In the genomic region with DNA sequence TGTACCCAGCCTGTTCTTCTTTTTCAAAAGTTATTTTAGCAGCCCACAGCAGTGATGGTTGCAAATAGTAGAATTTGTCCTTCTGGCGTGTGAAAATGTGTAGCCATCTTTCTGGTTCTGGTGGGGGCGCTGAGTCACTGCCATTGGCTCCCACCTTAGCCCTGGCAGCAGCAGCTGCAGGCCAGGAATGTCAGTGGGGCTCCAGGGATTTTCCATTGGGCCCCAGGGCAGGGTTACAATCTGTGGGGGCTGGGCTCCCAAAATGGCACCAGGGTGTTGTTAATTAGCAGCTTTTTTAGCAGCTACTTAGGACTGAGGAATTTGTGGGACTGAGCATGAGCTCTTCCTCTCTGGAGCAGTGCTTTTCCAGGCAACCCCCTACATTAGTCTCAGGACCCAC, we compare ENCODE assay signal across 1 cellular context.
TF ChIP-seq lines count a peak whose summit lies in the region.

No MANE protein-coding gene starts in this region.

TF ChIP-seq in GM23338, 12 proteins besides CTCF, POLR2A, EP300 and RAD21 (continued from another document):
- TF ChIP-seq CREB1 (CRISPR knock-in tag; IDR thresholded peaks at IDR 0.05; ENCODE audit: low read depth): no peak
- TF ChIP-seq, protein P1, sequence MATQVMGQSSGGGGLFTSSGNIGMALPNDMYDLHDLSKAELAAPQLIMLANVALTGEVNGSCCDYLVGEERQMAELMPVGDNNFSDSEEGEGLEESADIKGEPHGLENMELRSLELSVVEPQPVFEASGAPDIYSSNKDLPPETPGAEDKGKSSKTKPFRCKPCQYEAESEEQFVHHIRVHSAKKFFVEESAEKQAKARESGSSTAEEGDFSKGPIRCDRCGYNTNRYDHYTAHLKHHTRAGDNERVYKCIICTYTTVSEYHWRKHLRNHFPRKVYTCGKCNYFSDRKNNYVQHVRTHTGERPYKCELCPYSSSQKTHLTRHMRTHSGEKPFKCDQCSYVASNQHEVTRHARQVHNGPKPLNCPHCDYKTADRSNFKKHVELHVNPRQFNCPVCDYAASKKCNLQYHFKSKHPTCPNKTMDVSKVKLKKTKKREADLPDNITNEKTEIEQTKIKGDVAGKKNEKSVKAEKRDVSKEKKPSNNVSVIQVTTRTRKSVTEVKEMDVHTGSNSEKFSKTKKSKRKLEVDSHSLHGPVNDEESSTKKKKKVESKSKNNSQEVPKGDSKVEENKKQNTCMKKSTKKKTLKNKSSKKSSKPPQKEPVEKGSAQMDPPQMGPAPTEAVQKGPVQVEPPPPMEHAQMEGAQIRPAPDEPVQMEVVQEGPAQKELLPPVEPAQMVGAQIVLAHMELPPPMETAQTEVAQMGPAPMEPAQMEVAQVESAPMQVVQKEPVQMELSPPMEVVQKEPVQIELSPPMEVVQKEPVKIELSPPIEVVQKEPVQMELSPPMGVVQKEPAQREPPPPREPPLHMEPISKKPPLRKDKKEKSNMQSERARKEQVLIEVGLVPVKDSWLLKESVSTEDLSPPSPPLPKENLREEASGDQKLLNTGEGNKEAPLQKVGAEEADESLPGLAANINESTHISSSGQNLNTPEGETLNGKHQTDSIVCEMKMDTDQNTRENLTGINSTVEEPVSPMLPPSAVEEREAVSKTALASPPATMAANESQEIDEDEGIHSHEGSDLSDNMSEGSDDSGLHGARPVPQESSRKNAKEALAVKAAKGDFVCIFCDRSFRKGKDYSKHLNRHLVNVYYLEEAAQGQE (IDR thresholded peaks at IDR 0.05; ENCODE audit: unreplicated experiment): no peak
- no peak for TF ChIP-seq NANOG (IDR thresholded peaks at IDR 0.05; ENCODE audit: borderline replicate concordance)
- TF ChIP-seq, protein P2, sequence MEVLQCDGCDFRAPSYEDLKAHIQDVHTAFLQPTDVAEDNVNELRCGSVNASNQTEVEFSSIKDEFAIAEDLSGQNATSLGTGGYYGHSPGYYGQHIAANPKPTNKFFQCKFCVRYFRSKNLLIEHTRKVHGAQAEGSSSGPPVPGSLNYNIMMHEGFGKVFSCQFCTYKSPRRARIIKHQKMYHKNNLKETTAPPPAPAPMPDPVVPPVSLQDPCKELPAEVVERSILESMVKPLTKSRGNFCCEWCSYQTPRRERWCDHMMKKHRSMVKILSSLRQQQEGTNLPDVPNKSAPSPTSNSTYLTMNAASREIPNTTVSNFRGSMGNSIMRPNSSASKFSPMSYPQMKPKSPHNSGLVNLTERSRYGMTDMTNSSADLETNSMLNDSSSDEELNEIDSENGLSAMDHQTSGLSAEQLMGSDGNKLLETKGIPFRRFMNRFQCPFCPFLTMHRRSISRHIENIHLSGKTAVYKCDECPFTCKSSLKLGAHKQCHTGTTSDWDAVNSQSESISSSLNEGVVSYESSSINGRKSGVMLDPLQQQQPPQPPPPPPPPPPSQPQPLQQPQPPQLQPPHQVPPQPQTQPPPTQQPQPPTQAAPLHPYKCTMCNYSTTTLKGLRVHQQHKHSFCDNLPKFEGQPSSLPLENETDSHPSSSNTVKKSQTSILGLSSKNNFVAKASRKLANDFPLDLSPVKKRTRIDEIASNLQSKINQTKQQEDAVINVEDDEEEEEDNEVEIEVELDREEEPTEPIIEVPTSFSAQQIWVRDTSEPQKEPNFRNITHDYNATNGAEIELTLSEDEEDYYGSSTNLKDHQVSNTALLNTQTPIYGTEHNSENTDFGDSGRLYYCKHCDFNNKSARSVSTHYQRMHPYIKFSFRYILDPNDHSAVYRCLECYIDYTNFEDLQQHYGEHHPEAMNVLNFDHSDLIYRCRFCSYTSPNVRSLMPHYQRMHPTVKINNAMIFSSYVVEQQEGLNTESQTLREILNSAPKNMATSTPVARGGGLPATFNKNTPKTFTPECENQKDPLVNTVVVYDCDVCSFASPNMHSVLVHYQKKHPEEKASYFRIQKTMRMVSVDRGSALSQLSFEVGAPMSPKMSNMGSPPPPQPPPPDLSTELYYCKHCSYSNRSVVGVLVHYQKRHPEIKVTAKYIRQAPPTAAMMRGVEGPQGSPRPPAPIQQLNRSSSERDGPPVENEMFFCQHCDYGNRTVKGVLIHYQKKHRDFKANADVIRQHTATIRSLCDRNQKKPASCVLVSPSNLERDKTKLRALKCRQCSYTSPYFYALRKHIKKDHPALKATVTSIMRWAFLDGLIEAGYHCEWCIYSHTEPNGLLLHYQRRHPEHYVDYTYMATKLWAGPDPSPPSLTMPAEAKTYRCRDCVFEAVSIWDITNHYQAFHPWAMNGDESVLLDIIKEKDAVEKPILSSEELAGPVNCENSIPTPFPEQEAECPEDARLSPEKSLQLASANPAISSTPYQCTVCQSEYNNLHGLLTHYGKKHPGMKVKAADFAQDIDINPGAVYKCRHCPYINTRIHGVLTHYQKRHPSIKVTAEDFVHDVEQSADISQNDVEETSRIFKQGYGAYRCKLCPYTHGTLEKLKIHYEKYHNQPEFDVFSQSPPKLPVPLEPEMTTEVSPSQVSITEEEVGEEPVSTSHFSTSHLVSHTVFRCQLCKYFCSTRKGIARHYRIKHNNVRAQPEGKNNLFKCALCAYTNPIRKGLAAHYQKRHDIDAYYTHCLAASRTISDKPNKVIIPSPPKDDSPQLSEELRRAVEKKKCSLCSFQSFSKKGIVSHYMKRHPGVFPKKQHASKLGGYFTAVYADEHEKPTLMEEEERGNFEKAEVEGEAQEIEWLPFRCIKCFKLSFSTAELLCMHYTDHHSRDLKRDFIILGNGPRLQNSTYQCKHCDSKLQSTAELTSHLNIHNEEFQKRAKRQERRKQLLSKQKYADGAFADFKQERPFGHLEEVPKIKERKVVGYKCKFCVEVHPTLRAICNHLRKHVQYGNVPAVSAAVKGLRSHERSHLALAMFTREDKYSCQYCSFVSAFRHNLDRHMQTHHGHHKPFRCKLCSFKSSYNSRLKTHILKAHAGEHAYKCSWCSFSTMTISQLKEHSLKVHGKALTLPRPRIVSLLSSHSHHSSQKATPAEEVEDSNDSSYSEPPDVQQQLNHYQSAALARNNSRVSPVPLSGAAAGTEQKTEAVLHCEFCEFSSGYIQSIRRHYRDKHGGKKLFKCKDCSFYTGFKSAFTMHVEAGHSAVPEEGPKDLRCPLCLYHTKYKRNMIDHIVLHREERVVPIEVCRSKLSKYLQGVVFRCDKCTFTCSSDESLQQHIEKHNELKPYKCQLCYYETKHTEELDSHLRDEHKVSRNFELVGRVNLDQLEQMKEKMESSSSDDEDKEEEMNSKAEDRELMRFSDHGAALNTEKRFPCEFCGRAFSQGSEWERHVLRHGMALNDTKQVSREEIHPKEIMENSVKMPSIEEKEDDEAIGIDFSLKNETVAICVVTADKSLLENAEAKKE (CRISPR knock-in tag; IDR thresholded peaks at IDR 0.05): no peak
- TF ChIP-seq, protein P3, sequence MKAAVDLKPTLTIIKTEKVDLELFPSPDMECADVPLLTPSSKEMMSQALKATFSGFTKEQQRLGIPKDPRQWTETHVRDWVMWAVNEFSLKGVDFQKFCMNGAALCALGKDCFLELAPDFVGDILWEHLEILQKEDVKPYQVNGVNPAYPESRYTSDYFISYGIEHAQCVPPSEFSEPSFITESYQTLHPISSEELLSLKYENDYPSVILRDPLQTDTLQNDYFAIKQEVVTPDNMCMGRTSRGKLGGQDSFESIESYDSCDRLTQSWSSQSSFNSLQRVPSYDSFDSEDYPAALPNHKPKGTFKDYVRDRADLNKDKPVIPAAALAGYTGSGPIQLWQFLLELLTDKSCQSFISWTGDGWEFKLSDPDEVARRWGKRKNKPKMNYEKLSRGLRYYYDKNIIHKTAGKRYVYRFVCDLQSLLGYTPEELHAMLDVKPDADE (IDR thresholded peaks at IDR 0.05): no peak
- TF ChIP-seq JUNB (IDR thresholded peaks at IDR 0.05; ENCODE audit: unreplicated experiment): no peak
- no peak for TF ChIP-seq ZNF331 (CRISPR knock-in tag; IDR thresholded peaks at IDR 0.05; ENCODE audit: low read depth)
- no peak for TF ChIP-seq STAT1 (IDR thresholded peaks at IDR 0.05; ENCODE audit: unreplicated experiment)
- TF ChIP-seq POLR2AphosphoS5 (IDR thresholded peaks at IDR 0.05; ENCODE audit: low read depth): no peak
